Comparison of ENCODE assay signal across 8 cellular contexts in genomic region chr14:51093371-51094281, GRCh38. TPM values are rescaled to one million over a fixed set of nuclear protein-coding genes. Genes with fewer than 3 reads are reported as not detected.
DNase-seq lines count a peak whose midpoint lies in the region; ATAC-seq and TF ChIP-seq lines count a peak whose summit lies in the region.

No MANE protein-coding gene starts in this region.

- TF ChIP-seq CTCF in activated B cell treated with CpG ODN at 0.5 μM for 24 hours (IDR thresholded peaks at IDR 0.05) = no peak

- DNase-seq in ELF-1 (ENCODE audit: low read depth, low spot score) (peak; percentile 60), NCI-H187 treated with DMSO at 0.1 percent for 48 hours (lab: John Stamatoyannopoulos, UW) (peak; percentile 58), activated B cell treated with CpG ODN at 0.5 μM for 24 hours (no peak), T1000 (lab: John Stamatoyannopoulos, UW) (no peak), GDM1 (lab: John Stamatoyannopoulos, UW) (no peak)
- peak; percentile 63 for DNase-seq in stimulated activated naive CD8-positive, alpha-beta T cell treated with anti-CD3 and anti-CD28 coated beads, Interleukin-15, Interleukin-2, amounts not matched to agents 100 U/mL and 50 U/mL, for 24 hours

- peaks cover 15% of the 10 kb centered on the region for H3K27me3 Mint-ChIP-seq in activated B cell treated with CpG ODN at 0.5 μM for 24 hours

- intact Hi-C loops in activated B cell treated with CpG ODN at 0.5 μM for 24 hours (cut with micrococcal nuclease) = loop anchor here (10.0 kb wide), 1 partner anchor 561 kb away; the partner anchor contains the start of gene FRMD6

- H3K36me3 Mint-ChIP-seq in activated B cell treated with CpG ODN at 0.5 μM for 24 hours (ENCODE audit: low read depth) = peaks cover 3% of the 10 kb centered on the region

- peak overlapping the region; percentile 91 for H3K4me3 Mint-ChIP-seq in activated B cell treated with CpG ODN at 0.5 μM for 24 hours

- CTCF ChIA-PET in activated B cell treated with CpG ODN at 0.5 μM for 24 hours (lab: Charles Lee) = interaction anchor here (1.6 kb wide), 1 partner anchor 125 kb away, joined by 5 read pairs; no protein-coding TSS in a partner anchor

- H3K4me1 Mint-ChIP-seq in activated B cell treated with CpG ODN at 0.5 μM for 24 hours = peaks cover 27% of the 10 kb centered on the region

- POLR2A ChIA-PET in activated B cell treated with CpG ODN at 0.5 μM for 24 hours (lab: Charles Lee) = interaction anchor here (2.2 kb wide), 1 partner anchor 110 kb away, joined by 12 read pairs; no protein-coding TSS in a partner anchor

- H3K27ac ChIP-seq in duodenal mucosa (ENCODE audit: low read depth, low read length) (no peak overlapping the region), mucosa of rectum (ENCODE audit: low read depth in 2 of 2, low read length in 2 of 2) (no peak overlapping the region)

- ATAC-seq in activated B cell treated with CpG ODN at 0.5 μM for 24 hours (ENCODE audit: low read depth) = no peak
- peak; percentile 11 for ATAC-seq in stimulated activated naive CD8-positive, alpha-beta T cell treated with anti-CD3 and anti-CD28 coated beads, Interleukin-15, Interleukin-2, amounts not matched to agents 100 U/mL and 50 U/mL, for 24 hours

- H3K36me3 ChIP-seq in duodenal mucosa (ENCODE audit: control insufficient read depth in 1 of 2, insufficient read depth in 2 of 2, low read length in 2 of 2) (no peaks in the 10 kb centered on the region), mucosa of rectum (ENCODE audit: control insufficient read depth in 2 of 2, insufficient read depth in 2 of 2, low read length in 2 of 2) (no peaks in the 10 kb centered on the region)

- H3K27me3 ChIP-seq in duodenal mucosa (ENCODE audit: control insufficient read depth in 1 of 2, insufficient read depth in 2 of 2, low read length in 2 of 2) (peaks cover 23 to 24% of the 10 kb centered on the region in 2 donors), mucosa of rectum (ENCODE audit: control insufficient read depth in 2 of 2, insufficient read depth in 2 of 2, low read length in 2 of 2) (peaks cover 15 to 19% of the 10 kb centered on the region in 2 donors)

- H3K4me1 ChIP-seq in duodenal mucosa (ENCODE audit: control insufficient read depth in 1 of 2, insufficient read depth in 2 of 2, low read length in 2 of 2) = peaks cover 8 to 19% of the 10 kb centered on the region in 2 donors
- peaks cover 16 to 23% of the 10 kb centered on the region in 2 donors for H3K4me1 ChIP-seq in mucosa of rectum (ENCODE audit: control insufficient read depth in 2 of 2, insufficient read depth in 2 of 2, low read length in 2 of 2)

- H3K9me3 Mint-ChIP-seq in activated B cell treated with CpG ODN at 0.5 μM for 24 hours = no peaks in the 10 kb centered on the region

- H3K27ac Mint-ChIP-seq in activated B cell treated with CpG ODN at 0.5 μM for 24 hours = no peak overlapping the region

- H3K4me3 ChIP-seq in duodenal mucosa (ENCODE audit: low read depth in 1 of 2, low read length in 2 of 2) (peak overlapping the region; percentile 72 to 74), mucosa of rectum (ENCODE audit: low read length in 2 of 2) (peak overlapping the region; percentile 80 to 84)

- H3K9me3 ChIP-seq in duodenal mucosa (ENCODE audit: control insufficient read depth in 1 of 2, low read length in 2 of 2) (no peaks in the 10 kb centered on the region), mucosa of rectum (ENCODE audit: control insufficient read depth in 2 of 2, low read length in 2 of 2) (no peaks in the 10 kb centered on the region)

- H3K9ac ChIP-seq in duodenal mucosa (ENCODE audit: low read depth in 1 of 2, low read length in 2 of 2) = peak overlapping the region in 1 of 2 donors; percentile 3
- peak overlapping the region in 1 of 2 donors; percentile 15 for H3K9ac ChIP-seq in mucosa of rectum (ENCODE audit: low read depth in 1 of 2, low read length in 2 of 2)

RNA-seq across cellular contexts. Expression of gene TRIM9, which starts 1.3 kb away (rescaled TPM):
- total RNA-seq in activated B cell treated with CpG ODN at 0.5 μM for 24 hours = 0.24 and 0.67 TPM in 2 replicates

Comparison
In these comparisons a context has a peak if more than half of its experiments do, and no peak if none do; other contexts are left out.
1. DNase-seq: peak in ELF-1 (single experiment), NCI-H187 treated with DMSO at 0.1 percent for 48 hours (single experiment) and stimulated activated naive CD8-positive, alpha-beta T cell treated with anti-CD3 and anti-CD28 coated beads, Interleukin-15, Interleukin-2, amounts not matched to agents 100 U/mL and 50 U/mL, for 24 hours (single experiment); none in activated B cell treated with CpG ODN at 0.5 μM for 24 hours (single experiment), T1000 (single experiment) and GDM1 (single experiment).